12 cellular contexts compared by ENCODE assay signal in genomic region chr6:3294921-3295871, GRCh38. TPM values are rescaled to one million over a fixed set of nuclear protein-coding genes. Genes with fewer than 3 reads are reported as not detected.
DNase-seq lines count a peak whose midpoint lies in the region; ATAC-seq and TF ChIP-seq lines count a peak whose summit lies in the region.
"Had no signal": no experiment of that assay in that cellular context is flagged by ENCODE, and none has a peak within 500 bp of the region (broad histone marks: within the 10 kb centered on the region; RNA-seq: fewer than 3 reads in every experiment).

No MANE protein-coding gene starts in this region.

- H3K9me3 ChIP-seq in left ventricle myocardium inferior (replicated peaks) (no peaks in the 10 kb centered on the region), WERI-Rb-1 (ENCODE audit: severe bottlenecking) (no peaks in the 10 kb centered on the region), left lung (no peaks in the 10 kb centered on the region)
- H3K9me3 ChIP-seq: thyroid gland had no signal

- no peak overlapping the region for H3K27ac ChIP-seq in left ventricle myocardium inferior (replicated peaks)
- peak overlapping the region; percentile 97 for H3K27ac ChIP-seq in WERI-Rb-1
- H3K27ac ChIP-seq in left lung: no peak overlapping the region
- H3K27ac ChIP-seq: thyroid gland had no signal

- H3K4me3 ChIP-seq in left ventricle myocardium inferior (no peak overlapping the region), WERI-Rb-1 (ENCODE audit: low read depth, low read length) (0 out of 2 replicates have a peak overlapping the region, but pooled peaks have one; percentile 2), left lung (no peak overlapping the region)
- H3K4me3 ChIP-seq: thyroid gland had no signal

- TF ChIP-seq CTCF in left ventricle myocardium inferior (IDR thresholded peaks at IDR 0.05; ENCODE audit: borderline replicate concordance) (no peak), WERI-Rb-1 (IDR thresholded peaks at IDR 0.05; ENCODE audit: low read depth, low read length) (peak; percentile 87), left lung (IDR thresholded peaks at IDR 0.05) (no peak)

- H3K36me3 ChIP-seq in left ventricle myocardium inferior (no peaks in the 10 kb centered on the region), WERI-Rb-1 (peaks cover 26% of the 10 kb centered on the region), left lung (peaks cover 0 to 4% of the 10 kb centered on the region in 2 donors)
- H3K36me3 ChIP-seq: thyroid gland had no signal

- H3K27me3 ChIP-seq in left ventricle myocardium inferior (ENCODE audit: low read depth) (peaks cover 28% of the 10 kb centered on the region), WERI-Rb-1 (ENCODE audit: insufficient read depth, low read depth, severe bottlenecking) (no peaks in the 10 kb centered on the region), left lung (no peaks in the 10 kb centered on the region)
- H3K27me3 ChIP-seq: thyroid gland had no signal

- intact Hi-C loops in left ventricle myocardium superior (cut with micrococcal nuclease) (no loop called here), left ventricle myocardium inferior (cut with micrococcal nuclease) (no loop called here), left lung (cut with DNase I) (no loop called here)

- ATAC-seq in left ventricle myocardium superior (peak; percentile 65), left lung (peak; percentile 37), HG02759 (IDR thresholded peaks at IDR 0.05; ENCODE audit: unreplicated experiment) (no peak), HG02610 (IDR thresholded peaks at IDR 0.05; ENCODE audit: unreplicated experiment) (no peak)

- peaks cover 21% of the 10 kb centered on the region for H3K4me1 ChIP-seq in left ventricle myocardium inferior
- H3K4me1 ChIP-seq in left lung: no peaks in the 10 kb centered on the region
- H3K4me1 ChIP-seq: thyroid gland had no signal

- peak; percentile 46 for DNase-seq in left ventricle myocardium superior
- no peak for DNase-seq in left ventricle myocardium inferior
- DNase-seq in WERI-Rb-1: peak; percentile 99
- DNase-seq in left lung: peak in 1 of 2 donors; percentile 15
- DNase-seq in LoVo (ENCODE audit: low spot score): no peak
- no peak for DNase-seq in NCI-H226
- DNase-seq: activated CD4-positive, alpha-beta T cell treated with anti-CD3 and anti-CD28 coated beads, Interleukin-2, amount 10 ng/mL, durations not matched to agents 7 days and 5 days; NCI-H774; stimulated activated CD4-positive, alpha-beta T cell treated with anti-CD3 and anti-CD28 coated beads, Interleukin-12 subunit alpha, Interleukin-12 subunit beta, amount 100 ng/mL, for 4 hours had no signal

RNA-seq across cellular contexts. Expression of gene PSMG4, which starts 36.4 kb away (rescaled TPM):
- total RNA-seq in left ventricle myocardium superior (7.2 TPM), left ventricle myocardium inferior (11.2 TPM), left lung (10 to 100 TPM; 16.9 to 22.3 TPM)

Comparison
In these comparisons a context has a peak if more than half of its experiments do, and no peak if none do; other contexts are left out.
1. DNase-seq: peak in left ventricle myocardium superior (single experiment) and WERI-Rb-1 (single experiment); none in left ventricle myocardium inferior (single experiment), LoVo (single experiment) and NCI-H226 (single experiment).
2. ATAC-seq: peak in left ventricle myocardium superior (single experiment) and left lung (single experiment); none in HG02759 (single experiment) and HG02610 (single experiment).